ENCODE assay signal across 1 cellular context in the genomic region with DNA sequence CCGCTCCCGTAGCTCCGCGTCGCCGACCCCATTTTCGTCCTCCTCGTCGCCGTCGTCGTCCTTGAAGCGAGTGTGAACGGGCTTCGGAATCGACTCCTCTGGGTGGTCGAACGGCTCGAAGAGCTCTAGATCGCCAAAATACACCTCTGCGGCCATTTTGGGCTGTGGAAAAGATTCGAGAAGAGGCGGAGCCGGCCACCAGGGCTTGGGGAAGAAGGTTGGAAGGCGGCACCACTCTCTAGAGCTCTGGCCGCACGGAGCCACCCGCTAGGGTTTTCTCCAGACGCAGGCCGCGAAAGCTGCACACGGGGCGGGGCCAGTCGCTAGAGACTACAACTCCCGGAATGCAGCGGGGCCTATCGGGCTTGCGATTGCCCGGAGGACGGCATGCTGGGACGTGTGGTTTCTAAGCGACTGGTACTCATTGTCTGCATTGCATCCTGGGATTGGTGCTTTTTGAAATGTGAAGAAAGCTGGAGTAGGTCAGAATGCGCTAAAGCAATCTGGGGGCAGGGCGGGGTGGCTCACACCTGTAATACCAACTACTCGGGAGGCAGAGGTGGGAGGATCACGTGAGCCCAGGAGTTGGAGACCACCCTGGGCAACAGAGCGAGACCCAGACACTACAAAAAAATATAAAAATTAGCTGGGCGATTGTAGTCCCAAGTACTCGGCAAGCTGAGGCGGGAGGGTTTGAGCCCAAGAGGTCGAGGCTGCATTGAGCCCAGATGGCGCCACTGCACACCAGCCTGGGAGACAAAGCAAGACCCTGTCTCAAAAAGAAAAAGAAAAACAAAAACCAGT.
TF ChIP-seq lines count a peak whose summit lies in the region.

Gene ZCCHC8 (minus strand): TSS at position 248 of the 804 bp plus-strand sequence. CDS start 92 bp downstream, at position 156.

TF ChIP-seq in HepG2, 621 proteins besides CTCF, POLR2A, EP300 and RAD21 (continued from another document and continues in another):
- TF ChIP-seq, protein P1, sequence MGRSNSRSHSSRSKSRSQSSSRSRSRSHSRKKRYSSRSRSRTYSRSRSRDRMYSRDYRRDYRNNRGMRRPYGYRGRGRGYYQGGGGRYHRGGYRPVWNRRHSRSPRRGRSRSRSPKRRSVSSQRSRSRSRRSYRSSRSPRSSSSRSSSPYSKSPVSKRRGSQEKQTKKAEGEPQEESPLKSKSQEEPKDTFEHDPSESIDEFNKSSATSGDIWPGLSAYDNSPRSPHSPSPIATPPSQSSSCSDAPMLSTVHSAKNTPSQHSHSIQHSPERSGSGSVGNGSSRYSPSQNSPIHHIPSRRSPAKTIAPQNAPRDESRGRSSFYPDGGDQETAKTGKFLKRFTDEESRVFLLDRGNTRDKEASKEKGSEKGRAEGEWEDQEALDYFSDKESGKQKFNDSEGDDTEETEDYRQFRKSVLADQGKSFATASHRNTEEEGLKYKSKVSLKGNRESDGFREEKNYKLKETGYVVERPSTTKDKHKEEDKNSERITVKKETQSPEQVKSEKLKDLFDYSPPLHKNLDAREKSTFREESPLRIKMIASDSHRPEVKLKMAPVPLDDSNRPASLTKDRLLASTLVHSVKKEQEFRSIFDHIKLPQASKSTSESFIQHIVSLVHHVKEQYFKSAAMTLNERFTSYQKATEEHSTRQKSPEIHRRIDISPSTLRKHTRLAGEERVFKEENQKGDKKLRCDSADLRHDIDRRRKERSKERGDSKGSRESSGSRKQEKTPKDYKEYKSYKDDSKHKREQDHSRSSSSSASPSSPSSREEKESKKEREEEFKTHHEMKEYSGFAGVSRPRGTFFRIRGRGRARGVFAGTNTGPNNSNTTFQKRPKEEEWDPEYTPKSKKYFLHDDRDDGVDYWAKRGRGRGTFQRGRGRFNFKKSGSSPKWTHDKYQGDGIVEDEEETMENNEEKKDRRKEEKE (IDR thresholded peaks at IDR 0.05), result no peak
- TF ChIP-seq, protein P2, sequence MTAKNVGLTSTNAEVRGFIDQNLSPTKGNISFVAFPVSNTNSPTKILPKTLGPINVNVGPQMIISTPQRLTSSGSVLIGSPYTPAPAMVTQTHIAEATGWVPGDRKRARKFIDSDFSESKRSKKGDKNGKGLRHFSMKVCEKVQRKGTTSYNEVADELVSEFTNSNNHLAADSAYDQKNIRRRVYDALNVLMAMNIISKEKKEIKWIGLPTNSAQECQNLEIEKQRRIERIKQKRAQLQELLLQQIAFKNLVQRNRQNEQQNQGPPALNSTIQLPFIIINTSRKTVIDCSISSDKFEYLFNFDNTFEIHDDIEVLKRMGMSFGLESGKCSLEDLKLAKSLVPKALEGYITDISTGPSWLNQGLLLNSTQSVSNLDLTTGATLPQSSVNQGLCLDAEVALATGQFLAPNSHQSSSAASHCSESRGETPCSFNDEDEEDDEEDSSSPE (CRISPR knock-in tag; IDR thresholded peaks at IDR 0.05), result peak; percentile 68; the same call in 1 of the 2 replicates
- peak; percentile 14; the same call in 1 of the 2 replicates for TF ChIP-seq ZBTB43 (CRISPR knock-in tag; conservative IDR thresholded peaks at IDR 0.05)
- TF ChIP-seq, protein P3, sequence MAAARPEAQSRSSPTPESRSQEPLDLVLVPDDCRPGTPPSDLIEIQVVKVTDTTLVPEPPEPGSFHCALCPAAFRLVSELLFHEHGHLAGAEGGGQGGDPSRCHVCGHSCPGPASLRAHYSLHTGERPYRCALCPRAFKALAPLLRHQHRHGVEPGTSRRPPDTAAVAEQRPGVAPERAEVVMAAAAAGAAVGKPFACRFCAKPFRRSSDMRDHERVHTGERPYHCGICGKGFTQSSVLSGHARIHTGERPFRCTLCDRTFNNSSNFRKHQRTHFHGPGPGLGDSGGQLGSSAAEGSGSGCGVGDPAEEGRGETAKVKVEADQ (CRISPR knock-in tag; IDR thresholded peaks at IDR 0.05; ENCODE audit: borderline replicate concordance), result peak; percentile 82; the same call in 1 of the 2 replicates
- peak; percentile 86 for TF ChIP-seq SAP130 (CRISPR knock-in tag; IDR thresholded peaks at IDR 0.05; ENCODE audit: low read depth)
- TF ChIP-seq ZNF75D (CRISPR knock-in tag; IDR thresholded peaks at IDR 0.05; ENCODE audit: borderline replicate concordance), result no peak; the same call in 1 of the 2 replicates
- peak; percentile 62; the same call in 1 of the 2 replicates for TF ChIP-seq ZNF274 (CRISPR knock-in tag; IDR thresholded peaks at IDR 0.05)
- TF ChIP-seq ZBTB38 (CRISPR knock-in tag; IDR thresholded peaks at IDR 0.05), result peak; percentile 83
- TF ChIP-seq SMAD3 (CRISPR knock-in tag; IDR thresholded peaks at IDR 0.05), result peak; percentile 96
- TF ChIP-seq, protein P4, sequence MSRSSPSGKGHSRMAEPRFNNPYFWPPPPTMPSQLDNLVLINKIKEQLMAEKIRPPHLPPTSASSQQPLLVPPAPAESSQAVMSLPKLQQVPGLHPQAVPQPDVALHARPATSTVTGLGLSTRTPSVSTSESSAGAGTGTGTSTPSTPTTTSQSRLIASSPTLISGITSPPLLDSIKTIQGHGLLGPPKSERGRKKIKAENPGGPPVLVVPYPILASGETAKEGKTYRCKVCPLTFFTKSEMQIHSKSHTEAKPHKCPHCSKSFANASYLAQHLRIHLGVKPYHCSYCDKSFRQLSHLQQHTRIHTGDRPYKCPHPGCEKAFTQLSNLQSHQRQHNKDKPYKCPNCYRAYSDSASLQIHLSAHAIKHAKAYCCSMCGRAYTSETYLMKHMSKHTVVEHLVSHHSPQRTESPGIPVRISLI (CRISPR knock-in tag; IDR thresholded peaks at IDR 0.05; ENCODE audit: borderline replicate concordance), result peak; percentile 26; the same call in 1 of the 2 replicates
- TF ChIP-seq ZNF512 (CRISPR knock-in tag; IDR thresholded peaks at IDR 0.05), result no peak
- peak; percentile 72; the same call in 1 of the 2 replicates for TF ChIP-seq ZNF337 (CRISPR knock-in tag; IDR thresholded peaks at IDR 0.05; ENCODE audit: borderline replicate concordance, low read depth)
- TF ChIP-seq U2AF1 (optimal IDR thresholded peaks at IDR 0.05; ENCODE audit: low read depth, low read length), result no peak
- TF ChIP-seq YY1 (IDR thresholded peaks at IDR 0.05; ENCODE audit: insufficient read depth, insufficient replicate concordance, low read depth, low read length), result peak; percentile 90
- TF ChIP-seq DNMT3B (CRISPR knock-in tag; conservative IDR thresholded peaks at IDR 0.05), result peak; percentile 43; the same call in 1 of the 2 replicates
- no peak; the same call in 1 of the 2 replicates for TF ChIP-seq ZNF224 (CRISPR knock-in tag; IDR thresholded peaks at IDR 0.05)
- peak; percentile 25; the same call in 1 of the 2 replicates for TF ChIP-seq MAZ (IDR thresholded peaks at IDR 0.05; ENCODE audit: borderline replicate concordance, low read depth, low read length)
- no peak; the same call in 1 of the 2 replicates for TF ChIP-seq MAZ (CRISPR knock-in tag; IDR thresholded peaks at IDR 0.05; ENCODE audit: low read depth)
- TF ChIP-seq, protein P5, sequence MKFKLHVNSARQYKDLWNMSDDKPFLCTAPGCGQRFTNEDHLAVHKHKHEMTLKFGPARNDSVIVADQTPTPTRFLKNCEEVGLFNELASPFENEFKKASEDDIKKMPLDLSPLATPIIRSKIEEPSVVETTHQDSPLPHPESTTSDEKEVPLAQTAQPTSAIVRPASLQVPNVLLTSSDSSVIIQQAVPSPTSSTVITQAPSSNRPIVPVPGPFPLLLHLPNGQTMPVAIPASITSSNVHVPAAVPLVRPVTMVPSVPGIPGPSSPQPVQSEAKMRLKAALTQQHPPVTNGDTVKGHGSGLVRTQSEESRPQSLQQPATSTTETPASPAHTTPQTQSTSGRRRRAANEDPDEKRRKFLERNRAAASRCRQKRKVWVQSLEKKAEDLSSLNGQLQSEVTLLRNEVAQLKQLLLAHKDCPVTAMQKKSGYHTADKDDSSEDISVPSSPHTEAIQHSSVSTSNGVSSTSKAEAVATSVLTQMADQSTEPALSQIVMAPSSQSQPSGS (CRISPR knock-in tag; IDR thresholded peaks at IDR 0.05), result peak; percentile 74; the same call in 1 of the 2 replicates
- TF ChIP-seq ZIK1 (CRISPR knock-in tag; IDR thresholded peaks at IDR 0.05; ENCODE audit: borderline replicate concordance, low read depth), result no peak
- TF ChIP-seq KMT2B (CRISPR knock-in tag; IDR thresholded peaks at IDR 0.05), result peak; percentile 70; the same call in 1 of the 2 replicates
- peak; percentile 86; the same call in 1 of the 2 replicates for TF ChIP-seq NFATC3 (CRISPR knock-in tag; IDR thresholded peaks at IDR 0.05)
- TF ChIP-seq, protein P6, sequence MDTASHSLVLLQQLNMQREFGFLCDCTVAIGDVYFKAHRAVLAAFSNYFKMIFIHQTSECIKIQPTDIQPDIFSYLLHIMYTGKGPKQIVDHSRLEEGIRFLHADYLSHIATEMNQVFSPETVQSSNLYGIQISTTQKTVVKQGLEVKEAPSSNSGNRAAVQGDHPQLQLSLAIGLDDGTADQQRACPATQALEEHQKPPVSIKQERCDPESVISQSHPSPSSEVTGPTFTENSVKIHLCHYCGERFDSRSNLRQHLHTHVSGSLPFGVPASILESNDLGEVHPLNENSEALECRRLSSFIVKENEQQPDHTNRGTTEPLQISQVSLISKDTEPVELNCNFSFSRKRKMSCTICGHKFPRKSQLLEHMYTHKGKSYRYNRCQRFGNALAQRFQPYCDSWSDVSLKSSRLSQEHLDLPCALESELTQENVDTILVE (CRISPR knock-in tag; IDR thresholded peaks at IDR 0.05), result 0 out of 2 replicates have a peak, but pooled peaks have one; percentile 45
- no peak for TF ChIP-seq ZNF577 (CRISPR knock-in tag; IDR thresholded peaks at IDR 0.05; ENCODE audit: borderline replicate concordance, low read depth)
- TF ChIP-seq KAT7 (CRISPR knock-in tag; IDR thresholded peaks at IDR 0.05; ENCODE audit: borderline replicate concordance), result peak; percentile 66; the same call in 1 of the 2 replicates
- TF ChIP-seq ZKSCAN5 (CRISPR knock-in tag; IDR thresholded peaks at IDR 0.05), result no peak
- no peak for TF ChIP-seq PHB2 (IDR thresholded peaks at IDR 0.05; ENCODE audit: partially characterized antibody)
- no peak for TF ChIP-seq FOXP1 (IDR thresholded peaks at IDR 0.05)
- no peak for TF ChIP-seq FOXP1 (CRISPR knock-in tag; IDR thresholded peaks at IDR 0.05)
- TF ChIP-seq ZNF33B (CRISPR knock-in tag; IDR thresholded peaks at IDR 0.05), result peak; percentile 60; the same call in 1 of the 2 replicates
- TF ChIP-seq POLR2AphosphoS5 (IDR thresholded peaks at IDR 0.05; ENCODE audit: low read depth, low read length), result peak; percentile 87
- TF ChIP-seq BRCA1 (CRISPR knock-in tag; IDR thresholded peaks at IDR 0.05), result no peak
- TF ChIP-seq ZBTB4 (CRISPR knock-in tag; IDR thresholded peaks at IDR 0.05; ENCODE audit: borderline replicate concordance), result 0 out of 2 replicates have a peak, but pooled peaks have one; percentile 39
- peak; percentile 89 for TF ChIP-seq GABPB1 (CRISPR knock-in tag; IDR thresholded peaks at IDR 0.05)
- TF ChIP-seq USF2 (IDR thresholded peaks at IDR 0.05; ENCODE audit: low read depth, low read length), result no peak
- TF ChIP-seq USF2 (CRISPR knock-in tag; IDR thresholded peaks at IDR 0.05; ENCODE audit: borderline replicate concordance), result peak; percentile 46
- TF ChIP-seq ZNF138 (CRISPR knock-in tag; IDR thresholded peaks at IDR 0.05; ENCODE audit: low read depth), result no peak
- TF ChIP-seq MED13 (CRISPR knock-in tag; IDR thresholded peaks at IDR 0.05), result no peak; the same call in 1 of the 2 replicates
- 0 out of 2 replicates have a peak, but pooled peaks have one; percentile 12 for TF ChIP-seq RXRA (CRISPR knock-in tag; IDR thresholded peaks at IDR 0.05)
